In genomic region chr6:15017251-15017650, GRCh38 we compare ENCODE assay signal across 1 cellular context.
A peak's percentile ranks its signal among the peaks of the same experiment; 100 is the strongest.
TF ChIP-seq lines count a peak whose summit lies in the region.

No MANE protein-coding gene starts in this region.

TF ChIP-seq in K562, 482 proteins besides CTCF, POLR2A, EP300 and RAD21 (continued from another document):
- TF ChIP-seq, protein P1, sequence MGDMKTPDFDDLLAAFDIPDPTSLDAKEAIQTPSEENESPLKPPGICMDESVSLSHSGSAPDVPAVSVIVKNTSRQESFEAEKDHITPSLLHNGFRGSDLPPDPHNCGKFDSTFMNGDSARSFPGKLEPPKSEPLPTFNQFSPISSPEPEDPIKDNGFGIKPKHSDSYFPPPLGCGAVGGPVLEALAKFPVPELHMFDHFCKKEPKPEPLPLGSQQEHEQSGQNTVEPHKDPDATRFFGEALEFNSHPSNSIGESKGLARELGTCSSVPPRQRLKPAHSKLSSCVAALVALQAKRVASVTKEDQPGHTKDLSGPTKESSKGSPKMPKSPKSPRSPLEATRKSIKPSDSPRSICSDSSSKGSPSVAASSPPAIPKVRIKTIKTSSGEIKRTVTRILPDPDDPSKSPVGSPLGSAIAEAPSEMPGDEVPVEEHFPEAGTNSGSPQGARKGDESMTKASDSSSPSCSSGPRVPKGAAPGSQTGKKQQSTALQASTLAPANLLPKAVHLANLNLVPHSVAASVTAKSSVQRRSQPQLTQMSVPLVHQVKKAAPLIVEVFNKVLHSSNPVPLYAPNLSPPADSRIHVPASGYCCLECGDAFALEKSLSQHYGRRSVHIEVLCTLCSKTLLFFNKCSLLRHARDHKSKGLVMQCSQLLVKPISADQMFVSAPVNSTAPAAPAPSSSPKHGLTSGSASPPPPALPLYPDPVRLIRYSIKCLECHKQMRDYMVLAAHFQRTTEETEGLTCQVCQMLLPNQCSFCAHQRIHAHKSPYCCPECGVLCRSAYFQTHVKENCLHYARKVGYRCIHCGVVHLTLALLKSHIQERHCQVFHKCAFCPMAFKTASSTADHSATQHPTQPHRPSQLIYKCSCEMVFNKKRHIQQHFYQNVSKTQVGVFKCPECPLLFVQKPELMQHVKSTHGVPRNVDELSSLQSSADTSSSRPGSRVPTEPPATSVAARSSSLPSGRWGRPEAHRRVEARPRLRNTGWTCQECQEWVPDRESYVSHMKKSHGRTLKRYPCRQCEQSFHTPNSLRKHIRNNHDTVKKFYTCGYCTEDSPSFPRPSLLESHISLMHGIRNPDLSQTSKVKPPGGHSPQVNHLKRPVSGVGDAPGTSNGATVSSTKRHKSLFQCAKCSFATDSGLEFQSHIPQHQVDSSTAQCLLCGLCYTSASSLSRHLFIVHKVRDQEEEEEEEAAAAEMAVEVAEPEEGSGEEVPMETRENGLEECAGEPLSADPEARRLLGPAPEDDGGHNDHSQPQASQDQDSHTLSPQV (IDR thresholded peaks at IDR 0.05), result peak; percentile 50; the same call in 1 of the 2 replicates
- TF ChIP-seq TAF7 (tag; IDR thresholded peaks at IDR 0.05), result no peak
- TF ChIP-seq, protein P2, sequence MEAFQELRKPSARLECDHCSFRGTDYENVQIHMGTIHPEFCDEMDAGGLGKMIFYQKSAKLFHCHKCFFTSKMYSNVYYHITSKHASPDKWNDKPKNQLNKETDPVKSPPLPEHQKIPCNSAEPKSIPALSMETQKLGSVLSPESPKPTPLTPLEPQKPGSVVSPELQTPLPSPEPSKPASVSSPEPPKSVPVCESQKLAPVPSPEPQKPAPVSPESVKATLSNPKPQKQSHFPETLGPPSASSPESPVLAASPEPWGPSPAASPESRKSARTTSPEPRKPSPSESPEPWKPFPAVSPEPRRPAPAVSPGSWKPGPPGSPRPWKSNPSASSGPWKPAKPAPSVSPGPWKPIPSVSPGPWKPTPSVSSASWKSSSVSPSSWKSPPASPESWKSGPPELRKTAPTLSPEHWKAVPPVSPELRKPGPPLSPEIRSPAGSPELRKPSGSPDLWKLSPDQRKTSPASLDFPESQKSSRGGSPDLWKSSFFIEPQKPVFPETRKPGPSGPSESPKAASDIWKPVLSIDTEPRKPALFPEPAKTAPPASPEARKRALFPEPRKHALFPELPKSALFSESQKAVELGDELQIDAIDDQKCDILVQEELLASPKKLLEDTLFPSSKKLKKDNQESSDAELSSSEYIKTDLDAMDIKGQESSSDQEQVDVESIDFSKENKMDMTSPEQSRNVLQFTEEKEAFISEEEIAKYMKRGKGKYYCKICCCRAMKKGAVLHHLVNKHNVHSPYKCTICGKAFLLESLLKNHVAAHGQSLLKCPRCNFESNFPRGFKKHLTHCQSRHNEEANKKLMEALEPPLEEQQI (IDR thresholded peaks at IDR 0.05), result peak; percentile 19; the same call in 1 of the 2 replicates
- TF ChIP-seq RCOR1 (IDR thresholded peaks at IDR 0.05; ENCODE audit: borderline replicate concordance in 1 of 2, low read depth in 2 of 2, low read length in 2 of 2), result peak in 1 of 2 experiments; percentile 37; a peak in 1 of 4 replicates
- TF ChIP-seq ARID1B (IDR thresholded peaks at IDR 0.05), result peak; percentile 51; the same call in 1 of the 2 replicates
- TF ChIP-seq RBFOX2 (IDR thresholded peaks at IDR 0.05; ENCODE audit: low read depth, low read length), result 0 out of 2 replicates have a peak, but pooled peaks have one; percentile 1
- TF ChIP-seq MEF2A (IDR thresholded peaks at IDR 0.05; ENCODE audit: control insufficient read depth, low read depth, low read length), result no peak
- peak; percentile 93 for TF ChIP-seq TCF7 (IDR thresholded peaks at IDR 0.05; ENCODE audit: borderline replicate concordance)
- TF ChIP-seq ZNF644 (tag; IDR thresholded peaks at IDR 0.05; ENCODE audit: low read depth), result no peak
- 0 out of 2 replicates have a peak, but pooled peaks have one; percentile 26 for TF ChIP-seq ZKSCAN1 (IDR thresholded peaks at IDR 0.05; ENCODE audit: low read depth, low read length)
- 0 out of 2 replicates have a peak, but pooled peaks have one; percentile 17 for TF ChIP-seq HMBOX1 (IDR thresholded peaks at IDR 0.05)
- TF ChIP-seq BHLHE40 (IDR thresholded peaks at IDR 0.05; ENCODE audit: low read length), result 0 out of 2 replicates have a peak, but pooled peaks have one; percentile 34
- TF ChIP-seq ARNT (IDR thresholded peaks at IDR 0.05), result 0 out of 4 replicates have a peak, but pooled peaks of 1 of the 2 experiments have one; percentile 47
- 0 out of 2 replicates have a peak, but pooled peaks have one; percentile 28 for TF ChIP-seq ELK3 (CRISPR knock-in tag; IDR thresholded peaks at IDR 0.05)
- TF ChIP-seq L3MBTL2 (IDR thresholded peaks at IDR 0.05), result peak; percentile 18; the same call in 1 of the 2 replicates
- TF ChIP-seq ZNF134 (CRISPR knock-in tag; conservative IDR thresholded peaks at IDR 0.05), result peak; percentile 29; the same call in 1 of the 2 replicates
- TF ChIP-seq PKNOX1 (IDR thresholded peaks at IDR 0.05), result no peak; the same call in 1 of the 2 replicates
- 0 out of 2 replicates have a peak, but pooled peaks have one; percentile 36 for TF ChIP-seq CTBP1 (IDR thresholded peaks at IDR 0.05; ENCODE audit: borderline replicate concordance)
- TF ChIP-seq ZNF165 (CRISPR knock-in tag; IDR thresholded peaks at IDR 0.05; ENCODE audit: borderline replicate concordance), result 0 out of 2 replicates have a peak, but pooled peaks have one; percentile 15
- peak; percentile 32; the same call in 1 of the 2 replicates for TF ChIP-seq TCF7L2 (IDR thresholded peaks at IDR 0.05; ENCODE audit: low read depth, low read length)
- TF ChIP-seq, protein P3, sequence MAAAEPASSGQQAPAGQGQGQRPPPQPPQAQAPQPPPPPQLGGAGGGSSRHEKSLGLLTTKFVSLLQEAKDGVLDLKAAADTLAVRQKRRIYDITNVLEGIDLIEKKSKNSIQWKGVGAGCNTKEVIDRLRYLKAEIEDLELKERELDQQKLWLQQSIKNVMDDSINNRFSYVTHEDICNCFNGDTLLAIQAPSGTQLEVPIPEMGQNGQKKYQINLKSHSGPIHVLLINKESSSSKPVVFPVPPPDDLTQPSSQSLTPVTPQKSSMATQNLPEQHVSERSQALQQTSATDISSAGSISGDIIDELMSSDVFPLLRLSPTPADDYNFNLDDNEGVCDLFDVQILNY (CRISPR knock-in tag; IDR thresholded peaks at IDR 0.05), result no peak
- no peak for TF ChIP-seq HMGXB4 (CRISPR knock-in tag; IDR thresholded peaks at IDR 0.05)
